15 cellular contexts compared by ENCODE assay signal in genomic region chr1:103250441-103250861, GRCh38.
DNase-seq lines count a peak whose midpoint lies in the region; ATAC-seq, FAIRE-seq and TF ChIP-seq lines count a peak whose summit lies in the region.
"Had no signal": no experiment of that assay in that cellular context is flagged by ENCODE, and none has a peak within 500 bp of the region (broad histone marks: within the 10 kb centered on the region; RNA-seq: fewer than 3 reads in every experiment).

No MANE protein-coding gene starts in this region.

- H3K27ac Mint-ChIP-seq in activated CD4-positive, alpha-beta memory T cell treated with anti-CD3 and anti-CD28 coated beads for 36 hours, result no peak overlapping the region
- H3K27ac Mint-ChIP-seq in activated CD8-positive, alpha-beta T cell treated with anti-CD3 and anti-CD28 coated beads for 36 hours, result no peak overlapping the region
- H3K27ac Mint-ChIP-seq: activated B cell treated with CpG ODN at 0.5 μM for 24 hours; CD8-positive, alpha-beta T cell had no signal

- H4K20me1 ChIP-seq in endothelial cell of umbilical vein (replicated peaks; ENCODE audit: control insufficient read depth, extremely low read depth, insufficient read depth, low read length), result no peaks in the 10 kb centered on the region

- POLR2A ChIA-PET in Panc1 (lab: Charles Lee), result no interaction called here
- POLR2A ChIA-PET in endothelial cell of umbilical vein (lab: Charles Lee), result no interaction called here
- POLR2A ChIA-PET in activated CD4-positive, alpha-beta memory T cell treated with anti-CD3 and anti-CD28 coated beads for 36 hours (lab: Charles Lee), result no interaction called here
- POLR2A ChIA-PET in activated CD8-positive, alpha-beta T cell treated with anti-CD3 and anti-CD28 coated beads for 36 hours (lab: Charles Lee), result no interaction called here

- TF ChIP-seq CTCF in Panc1 (IDR thresholded peaks at IDR 0.05) (no peak), endothelial cell of umbilical vein (IDR thresholded peaks at IDR 0.05; ENCODE audit: extremely low read depth in 1 of 2, insufficient read depth in 1 of 2, low read depth in 1 of 2, low read length in 2 of 2) (no peak)
- TF ChIP-seq CTCF in activated CD8-positive, alpha-beta T cell treated with anti-CD3 and anti-CD28 coated beads for 36 hours (IDR thresholded peaks at IDR 0.05), result no peak

- no peaks in the 10 kb centered on the region for H3K27me3 Mint-ChIP-seq in activated CD4-positive, alpha-beta memory T cell treated with anti-CD3 and anti-CD28 coated beads for 36 hours
- H3K27me3 Mint-ChIP-seq in activated CD8-positive, alpha-beta T cell treated with anti-CD3 and anti-CD28 coated beads for 36 hours, result no peaks in the 10 kb centered on the region
- H3K27me3 Mint-ChIP-seq: activated B cell treated with CpG ODN at 0.5 μM for 24 hours had no signal

- no peak for TF ChIP-seq POLR2A in endothelial cell of umbilical vein (IDR thresholded peaks at IDR 0.05; ENCODE audit: low read depth, low read length)

- FAIRE-seq in endothelial cell of umbilical vein (lab: Jason Lieb, UNC), result peak; percentile 71

- H3K9ac ChIP-seq in endothelial cell of umbilical vein (replicated peaks; ENCODE audit: extremely low read depth, insufficient read depth, low read length), result peak overlapping the region; percentile 28

- peak; percentile 84 for ATAC-seq in Panc1
- ATAC-seq in activated CD8-positive, alpha-beta T cell treated with anti-CD3 and anti-CD28 coated beads for 36 hours, result no peak
- ATAC-seq: CD8-positive, alpha-beta T cell had no signal

- no peaks in the 10 kb centered on the region for H3K36me3 Mint-ChIP-seq in activated CD4-positive, alpha-beta memory T cell treated with anti-CD3 and anti-CD28 coated beads for 36 hours
- no peaks in the 10 kb centered on the region for H3K36me3 Mint-ChIP-seq in activated CD8-positive, alpha-beta T cell treated with anti-CD3 and anti-CD28 coated beads for 36 hours (ENCODE audit: low read depth)
- H3K36me3 Mint-ChIP-seq: CD8-positive, alpha-beta T cell had no signal

- H3K4me1 Mint-ChIP-seq in activated CD4-positive, alpha-beta memory T cell treated with anti-CD3 and anti-CD28 coated beads for 36 hours (ENCODE audit: low read depth), result no peaks in the 10 kb centered on the region
- H3K4me1 Mint-ChIP-seq in activated CD8-positive, alpha-beta T cell treated with anti-CD3 and anti-CD28 coated beads for 36 hours (ENCODE audit: low read depth), result no peaks in the 10 kb centered on the region
- H3K4me1 Mint-ChIP-seq: activated B cell treated with CpG ODN at 0.5 μM for 24 hours had no signal

- H2AFZ ChIP-seq in endothelial cell of umbilical vein (ENCODE audit: low read depth, low read length) (peak overlapping the region; percentile 49), neuron (ENCODE audit: low read depth, low read length) (peak overlapping the region; percentile 84)

- H3K9me3 ChIP-seq in Panc1 (ENCODE audit: control insufficient read depth, insufficient read depth, low read depth, low read length), result no peaks in the 10 kb centered on the region
- H3K9me3 ChIP-seq in endothelial cell of umbilical vein (replicated peaks; ENCODE audit: control insufficient read depth, insufficient read depth, low read length), result no peaks in the 10 kb centered on the region
- no peaks in the 10 kb centered on the region for H3K9me3 ChIP-seq in neuron (ENCODE audit: low read length)

- dilution Hi-C loops in endothelial cell of umbilical vein (cut with MboI; ENCODE audit: extremely low pct_ligation_motif_present, low sequenced_read_pairs), result no loop called here

- H3K9me3 Mint-ChIP-seq in activated CD4-positive, alpha-beta memory T cell treated with anti-CD3 and anti-CD28 coated beads for 36 hours, result no peaks in the 10 kb centered on the region
- no peaks in the 10 kb centered on the region for H3K9me3 Mint-ChIP-seq in activated CD8-positive, alpha-beta T cell treated with anti-CD3 and anti-CD28 coated beads for 36 hours
- H3K9me3 Mint-ChIP-seq: activated B cell treated with CpG ODN at 0.5 μM for 24 hours had no signal

- no peak overlapping the region for H3K4me3 ChIP-seq in Panc1 (ENCODE audit: low read depth in 2 of 2, low read length in 2 of 2)
- no peak overlapping the region for H3K4me3 ChIP-seq in endothelial cell of umbilical vein (replicated peaks in 1 of 3; ENCODE audit: insufficient read depth in 1 of 3, low read depth in 1 of 3, low read length in 3 of 3)
- H3K4me3 ChIP-seq in neuron (ENCODE audit: low read length), result peak overlapping the region; percentile 8
- H3K4me3 ChIP-seq: skin epidermis had no signal

- peak; percentile 89 for DNase-seq in EL
- DNase-seq in Panc1 (ENCODE audit: low read depth, low spot score), result no peak
- DNase-seq in endothelial cell of umbilical vein (ENCODE audit: low read depth, low spot score), result peak; percentile 72
- no peak for DNase-seq in activated CD4-positive, alpha-beta T cell treated with anti-CD3 and anti-CD28 coated beads for 4 hours
- DNase-seq in activated CD4-positive, alpha-beta memory T cell treated with anti-CD3 and anti-CD28 coated beads for 36 hours, result no peak
- DNase-seq in activated CD8-positive, alpha-beta T cell treated with anti-CD3 and anti-CD28 coated beads for 36 hours, result no peak
- DNase-seq in amniotic stem cell (lab: John Stamatoyannopoulos, UW), result no peak
- DNase-seq: activated B cell treated with CpG ODN at 0.5 μM for 24 hours; CD8-positive, alpha-beta T cell; dermis blood vessel endothelial cell; Karpas-422; NCI-H2171; RPMI8226 had no signal

- peak overlapping the region; percentile 4 for H3K4me2 ChIP-seq in endothelial cell of umbilical vein (ENCODE audit: insufficient read depth, low read length)

- in situ Hi-C loops in Panc1 (cut with HindIII; ENCODE audit: low pct_unique_long_range_greater_than_20kb, low sequenced_read_pairs), result no loop called here

- intact Hi-C loops in Panc1 (cut with micrococcal nuclease; ENCODE audit: unreplicated experiment), result no loop called here
- intact Hi-C loops in endothelial cell of umbilical vein (cut with micrococcal nuclease), result loop anchor here (5.0 kb wide), 1 partner anchor 143 kb away; the partner anchor contains the start of gene COL11A1
- intact Hi-C loops in activated CD4-positive, alpha-beta memory T cell treated with anti-CD3 and anti-CD28 coated beads for 36 hours (cut with micrococcal nuclease), result no loop called here
- intact Hi-C loops in activated CD8-positive, alpha-beta T cell treated with anti-CD3 and anti-CD28 coated beads for 36 hours (cut with micrococcal nuclease), result no loop called here

- no peaks in the 10 kb centered on the region for H3K4me1 ChIP-seq in Panc1 (ENCODE audit: control insufficient read depth, insufficient read depth, low read length)
- peaks cover 5% of the 10 kb centered on the region for H3K4me1 ChIP-seq in endothelial cell of umbilical vein (ENCODE audit: control insufficient read depth, extremely low read depth, insufficient read depth, low read length)
- peaks cover 5% of the 10 kb centered on the region for H3K4me1 ChIP-seq in neuron (ENCODE audit: insufficient read depth, low read length)

- H3K79me2 ChIP-seq in endothelial cell of umbilical vein (ENCODE audit: control insufficient read depth, insufficient read depth, low read length), result no peaks in the 10 kb centered on the region

- H3K4me3 Mint-ChIP-seq in activated CD4-positive, alpha-beta memory T cell treated with anti-CD3 and anti-CD28 coated beads for 36 hours, result no peak overlapping the region
- no peak overlapping the region for H3K4me3 Mint-ChIP-seq in activated CD8-positive, alpha-beta T cell treated with anti-CD3 and anti-CD28 coated beads for 36 hours
- H3K4me3 Mint-ChIP-seq: activated B cell treated with CpG ODN at 0.5 μM for 24 hours; CD8-positive, alpha-beta T cell had no signal

- no peaks in the 10 kb centered on the region for H3K36me3 ChIP-seq in Panc1 (ENCODE audit: control insufficient read depth, insufficient read depth, low read length)
- H3K36me3 ChIP-seq in endothelial cell of umbilical vein (ENCODE audit: control insufficient read depth in 2 of 2, extremely low read depth in 1 of 2, insufficient read depth in 2 of 2, low read length in 2 of 2), result no peaks in the 10 kb centered on the region
- no peaks in the 10 kb centered on the region for H3K36me3 ChIP-seq in neuron (ENCODE audit: insufficient read depth, low read length)

- BruUV-seq in Panc1 (replicated peaks; lab: Mats Ljungman, UMichigan) (no TSS peak), endothelial cell of umbilical vein (replicated peaks; lab: Mats Ljungman, UMichigan) (no TSS peak)

- CTCF ChIA-PET in Panc1 (lab: Charles Lee) (no interaction called here), endothelial cell of umbilical vein (lab: Charles Lee) (interaction anchor here (2.0 kb wide), 1 partner anchor 18 kb away, joined by 4 read pairs; no protein-coding TSS in a partner anchor)
- CTCF ChIA-PET in activated CD4-positive, alpha-beta memory T cell treated with anti-CD3 and anti-CD28 coated beads for 36 hours (lab: Charles Lee), result no interaction called here
- CTCF ChIA-PET in activated CD8-positive, alpha-beta T cell treated with anti-CD3 and anti-CD28 coated beads for 36 hours (lab: Charles Lee), result no interaction called here

- H3K27ac ChIP-seq in Panc1 (ENCODE audit: low read length) (no peak overlapping the region), endothelial cell of umbilical vein (ENCODE audit: insufficient read depth, low read depth, low read length) (peak overlapping the region; percentile 69)
- H3K27ac ChIP-seq: skin epidermis had no signal

- H3K27me3 ChIP-seq in Panc1 (ENCODE audit: control insufficient read depth, insufficient read depth, low read length) (no peaks in the 10 kb centered on the region), endothelial cell of umbilical vein (ENCODE audit: control insufficient read depth in 2 of 2, insufficient read depth in 2 of 2, low read length in 2 of 2) (no peaks in the 10 kb centered on the region), neuron (ENCODE audit: insufficient read depth, low read length) (no peaks in the 10 kb centered on the region)

- H3K9me1 ChIP-seq in endothelial cell of umbilical vein (replicated peaks; ENCODE audit: control insufficient read depth, extremely low read depth, insufficient read depth, low read length), result no peaks in the 10 kb centered on the region

TF ChIP-seq in endothelial cell of umbilical vein, 7 proteins besides CTCF, POLR2A, EP300 and RAD21:
- peak; percentile 47 for TF ChIP-seq JUN (IDR thresholded peaks at IDR 0.05; ENCODE audit: borderline replicate concordance, insufficient read depth, insufficient read length, low read depth)
- no peak for TF ChIP-seq EZH2 (IDR thresholded peaks at IDR 0.05; ENCODE audit: borderline replicate concordance, low read depth, low read length, severe bottlenecking)
- no peak for TF ChIP-seq FOS (IDR thresholded peaks at IDR 0.05; ENCODE audit: borderline replicate concordance, insufficient read depth, low read length)

Comparison
In these comparisons a context has a peak if more than half of its experiments do, and no peak if none do; other contexts are left out.
1. DNase-seq: peak in EL (single experiment) and endothelial cell of umbilical vein (single experiment); none in Panc1 (single experiment), activated CD4-positive, alpha-beta T cell treated with anti-CD3 and anti-CD28 coated beads for 4 hours (0 of 2), activated CD4-positive, alpha-beta memory T cell treated with anti-CD3 and anti-CD28 coated beads for 36 hours (single experiment), activated CD8-positive, alpha-beta T cell treated with anti-CD3 and anti-CD28 coated beads for 36 hours (single experiment) and amniotic stem cell (single experiment).